ENCODE assay signal across 25 cellular contexts in the genomic region with DNA sequence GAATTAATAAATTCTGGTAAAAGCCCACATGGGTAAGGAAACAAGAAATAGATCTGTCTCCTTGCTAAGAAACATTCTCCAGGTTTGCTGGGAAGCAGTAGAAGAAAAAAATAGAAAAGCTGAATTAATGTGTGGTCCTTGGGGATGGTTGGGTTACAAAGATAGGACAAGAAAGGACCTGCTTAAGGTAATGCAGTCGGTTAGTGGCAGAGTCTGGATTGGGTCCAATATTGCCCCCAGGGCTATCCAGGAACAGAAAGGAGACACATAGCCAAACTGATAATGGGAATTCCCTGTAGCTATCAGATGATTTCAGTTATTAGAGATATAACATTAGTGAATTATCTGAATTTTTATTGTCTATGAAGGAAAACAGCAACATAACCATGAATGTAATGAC.
"Had no signal": no experiment of that assay in that cellular context is flagged by ENCODE, and none has a peak within 500 bp of the region (broad histone marks: within the 10 kb centered on the region; RNA-seq: fewer than 3 reads in every experiment).

No MANE protein-coding gene starts in this region.

- DNase-seq: effector CD8-positive, alpha-beta T cell; foreskin melanocyte; glutamatergic neuron; heart right ventricle; hypothalamus; immature natural killer cell; islet precursor cell; left ventricle myocardium superior; lower lobe of right lung; naive thymus-derived CD8-positive, alpha-beta T cell; occipital lobe; ovary; psoas muscle; sigmoid colon; stimulated activated CD4-positive, alpha-beta T cell treated with anti-CD3 and anti-CD28 coated beads, Interleukin-2, amount 100 ng/mL, for 24 hours; stimulated activated CD4-positive, alpha-beta T cell treated with anti-CD3 and anti-CD28 coated beads, Interleukin-4, amount 100 ng/mL, for 24 hours; stimulated activated naive CD8-positive, alpha-beta T cell treated with anti-CD3 and anti-CD28 coated beads, Interleukin-15, Interleukin-2, amounts not matched to agents 100 U/mL and 50 U/mL, for 24 hours; substantia nigra; testis; tibial artery had no signal

- H3K9me3 ChIP-seq: esophagus muscularis mucosa, lower lobe of right lung, ovary, psoas muscle, sigmoid colon, testis, tibial artery had no signal

- ATAC-seq: heart right ventricle; left ventricle myocardium superior; lower lobe of right lung; naive thymus-derived CD8-positive, alpha-beta T cell; psoas muscle; right cardiac atrium; stimulated activated memory B cell treated with anti-CD40 and anti-IgM and Interleukin-4, amounts not matched to agents 10 μg/mL and 1 μg/mL and 100 μg/mL, for 72 hours; stimulated activated naive CD8-positive, alpha-beta T cell treated with anti-CD3 and anti-CD28 coated beads, Interleukin-15, Interleukin-2, amounts not matched to agents 100 U/mL and 50 U/mL, for 24 hours had no signal

- H3K9me3 Mint-ChIP-seq: dendritic cell treated with granulocyte-macrophage colony-stimulating factor and Interleukin-4, amounts not matched to agents 40 ng/mL and 50 ng/mL, for 4 days; type B pancreatic cell had no signal

- H3K36me3 ChIP-seq: esophagus muscularis mucosa, heart right ventricle, lower lobe of right lung, ovary, sigmoid colon, tibial artery had no signal

- H3K27me3 Mint-ChIP-seq: dendritic cell treated with granulocyte-macrophage colony-stimulating factor and Interleukin-4, amounts not matched to agents 40 ng/mL and 50 ng/mL, for 4 days; naive thymus-derived CD8-positive, alpha-beta T cell; stimulated activated memory B cell treated with anti-CD40 and anti-IgM and Interleukin-4, amounts not matched to agents 10 μg/mL and 1 μg/mL and 100 μg/mL, for 72 hours; type B pancreatic cell had no signal

- H3K4me1 Mint-ChIP-seq: immature natural killer cell; stimulated activated memory B cell treated with anti-CD40 and anti-IgM and Interleukin-4, amounts not matched to agents 10 μg/mL and 1 μg/mL and 100 μg/mL, for 72 hours had no signal

- H3K4me3 Mint-ChIP-seq: dendritic cell treated with granulocyte-macrophage colony-stimulating factor and Interleukin-4, amounts not matched to agents 40 ng/mL and 50 ng/mL, for 4 days; immature natural killer cell; naive thymus-derived CD8-positive, alpha-beta T cell; stimulated activated memory B cell treated with anti-CD40 and anti-IgM and Interleukin-4, amounts not matched to agents 10 μg/mL and 1 μg/mL and 100 μg/mL, for 72 hours; type B pancreatic cell had no signal

- H3K36me3 Mint-ChIP-seq: naive thymus-derived CD8-positive, alpha-beta T cell; stimulated activated memory B cell treated with anti-CD40 and anti-IgM and Interleukin-4, amounts not matched to agents 10 μg/mL and 1 μg/mL and 100 μg/mL, for 72 hours; type B pancreatic cell had no signal

- H3K27ac Mint-ChIP-seq: dendritic cell treated with granulocyte-macrophage colony-stimulating factor and Interleukin-4, amounts not matched to agents 40 ng/mL and 50 ng/mL, for 4 days; immature natural killer cell; naive thymus-derived CD8-positive, alpha-beta T cell; stimulated activated memory B cell treated with anti-CD40 and anti-IgM and Interleukin-4, amounts not matched to agents 10 μg/mL and 1 μg/mL and 100 μg/mL, for 72 hours; type B pancreatic cell had no signal

- H3K27ac ChIP-seq: esophagus muscularis mucosa, heart right ventricle, lower lobe of right lung, ovary, psoas muscle, sigmoid colon, testis, tibial artery had no signal

- H3K27me3 ChIP-seq: esophagus muscularis mucosa, heart right ventricle, ovary, sigmoid colon, testis, tibial artery had no signal

- H3K4me1 ChIP-seq: esophagus muscularis mucosa, heart right ventricle, lower lobe of right lung, psoas muscle, testis, tibial artery had no signal

- H3K4me3 ChIP-seq: esophagus muscularis mucosa, heart right ventricle, lower lobe of right lung, ovary, psoas muscle, sigmoid colon, testis, tibial artery had no signal
